In the genomic region with DNA sequence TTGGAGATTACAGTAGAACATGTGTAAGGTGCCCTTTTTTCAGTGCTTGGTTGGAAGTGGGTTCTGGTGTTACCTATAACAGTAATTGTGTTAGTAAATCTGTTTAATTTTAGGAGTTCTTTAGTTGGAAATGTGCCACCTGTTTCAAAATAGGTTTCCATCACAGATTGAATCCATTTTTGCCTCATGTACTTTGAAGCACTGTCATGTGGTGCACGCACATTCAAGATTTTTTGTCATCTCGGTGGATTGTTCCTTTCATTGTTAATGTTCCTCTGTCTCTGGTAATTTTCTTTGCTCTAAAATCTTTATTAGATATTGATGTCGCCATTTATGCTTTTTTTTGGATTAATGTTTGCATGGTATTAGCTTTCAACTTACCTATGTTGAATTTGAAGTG, we compare ENCODE assay signal across 8 cellular contexts. TPM values are rescaled to one million over a fixed set of nuclear protein-coding genes. Genes with fewer than 3 reads are reported as not detected.
DNase-seq lines count a peak whose midpoint lies in the region; ATAC-seq and TF ChIP-seq lines count a peak whose summit lies in the region.

No MANE protein-coding gene starts in this region.

- ATAC-seq in activated CD8-positive, alpha-beta T cell treated with anti-CD3 and anti-CD28 coated beads for 36 hours, result no peak
- ATAC-seq in GM21786 (IDR thresholded peaks at IDR 0.05; ENCODE audit: unreplicated experiment) (no peak), HG02840 (IDR thresholded peaks at IDR 0.05; ENCODE audit: low FRiP score, unreplicated experiment) (no peak)

- H3K4me3 ChIP-seq in thymus (ENCODE audit: low read length), result peak overlapping the region; percentile 58

- peaks cover 27% of the 10 kb centered on the region for H3K9me3 Mint-ChIP-seq in activated naive CD4-positive, alpha-beta T cell treated with anti-CD3 and anti-CD28 coated beads for 36 hours
- H3K9me3 Mint-ChIP-seq in activated CD8-positive, alpha-beta T cell treated with anti-CD3 and anti-CD28 coated beads for 36 hours, result peaks cover 26% of the 10 kb centered on the region
- peaks cover 0 to 6% (median 4%) of the 10 kb centered on the region in 6 donors for H3K9me3 Mint-ChIP-seq in immature natural killer cell

- peaks cover 12% of the 10 kb centered on the region for H3K36me3 ChIP-seq in thymus (ENCODE audit: control insufficient read depth, insufficient read depth)

- H3K4me1 Mint-ChIP-seq in activated naive CD4-positive, alpha-beta T cell treated with anti-CD3 and anti-CD28 coated beads for 36 hours (ENCODE audit: low read depth), result peaks cover 45% of the 10 kb centered on the region
- peaks cover 37% of the 10 kb centered on the region for H3K4me1 Mint-ChIP-seq in activated CD8-positive, alpha-beta T cell treated with anti-CD3 and anti-CD28 coated beads for 36 hours (ENCODE audit: low read depth)
- H3K4me1 Mint-ChIP-seq in immature natural killer cell, result peaks cover 54 to 76% of the 10 kb centered on the region in 2 donors

- no peaks in the 10 kb centered on the region for H3K9me3 ChIP-seq in thymus (ENCODE audit: control insufficient read depth)

- no peak for DNase-seq in activated naive CD4-positive, alpha-beta T cell treated with anti-CD3 and anti-CD28 coated beads for 36 hours
- DNase-seq in activated naive CD4-positive, alpha-beta T cell (lab: John Stamatoyannopoulos, UW), result no peak
- DNase-seq in activated CD8-positive, alpha-beta T cell treated with anti-CD3 and anti-CD28 coated beads for 36 hours, result no peak
- DNase-seq in immature natural killer cell (no peak), pons (ENCODE audit: low spot score) (no peak)

- no peak overlapping the region for H3K27ac ChIP-seq in thymus (ENCODE audit: low read depth)

- no peaks in the 10 kb centered on the region for H3K27me3 ChIP-seq in thymus (ENCODE audit: control insufficient read depth, insufficient read depth)

- peak overlapping the region; percentile 91 for H3K4me3 Mint-ChIP-seq in activated naive CD4-positive, alpha-beta T cell treated with anti-CD3 and anti-CD28 coated beads for 36 hours
- H3K4me3 Mint-ChIP-seq in activated CD8-positive, alpha-beta T cell treated with anti-CD3 and anti-CD28 coated beads for 36 hours, result peak overlapping the region; percentile 82
- H3K4me3 Mint-ChIP-seq in immature natural killer cell, result peak overlapping the region; percentile 89 to 95 (median 90)

- POLR2A ChIA-PET in activated CD8-positive, alpha-beta T cell treated with anti-CD3 and anti-CD28 coated beads for 36 hours (lab: Charles Lee), result no interaction called here

- peaks cover 38% of the 10 kb centered on the region for H3K36me3 Mint-ChIP-seq in activated naive CD4-positive, alpha-beta T cell treated with anti-CD3 and anti-CD28 coated beads for 36 hours (ENCODE audit: low read depth)
- H3K36me3 Mint-ChIP-seq in activated CD8-positive, alpha-beta T cell treated with anti-CD3 and anti-CD28 coated beads for 36 hours (ENCODE audit: low read depth), result peaks cover 51% of the 10 kb centered on the region
- peaks cover 0 to 19% (median 14%) of the 10 kb centered on the region in 3 donors for H3K36me3 Mint-ChIP-seq in immature natural killer cell

- H3K4me1 ChIP-seq in thymus (ENCODE audit: control insufficient read depth, insufficient read depth, low read length), result peaks cover 4% of the 10 kb centered on the region

- WGBS in thymus, result 95% methylated on average over 3 of the region's 3 CpGs

- no peak for TF ChIP-seq CTCF in activated CD8-positive, alpha-beta T cell treated with anti-CD3 and anti-CD28 coated beads for 36 hours (IDR thresholded peaks at IDR 0.05)

- intact Hi-C loops in activated naive CD4-positive, alpha-beta T cell treated with anti-CD3 and anti-CD28 coated beads for 36 hours (cut with micrococcal nuclease), result no loop called here
- intact Hi-C loops in activated CD8-positive, alpha-beta T cell treated with anti-CD3 and anti-CD28 coated beads for 36 hours (cut with micrococcal nuclease), result no loop called here

- H3K27me3 Mint-ChIP-seq in activated naive CD4-positive, alpha-beta T cell treated with anti-CD3 and anti-CD28 coated beads for 36 hours (ENCODE audit: low read depth), result peaks cover 2% of the 10 kb centered on the region
- no peaks in the 10 kb centered on the region for H3K27me3 Mint-ChIP-seq in activated CD8-positive, alpha-beta T cell treated with anti-CD3 and anti-CD28 coated beads for 36 hours
- peaks cover 8 to 43% (median 36%) of the 10 kb centered on the region in 3 donors for H3K27me3 Mint-ChIP-seq in immature natural killer cell (ENCODE audit: low read depth in 3 of 3)

- H3K27ac Mint-ChIP-seq in activated naive CD4-positive, alpha-beta T cell treated with anti-CD3 and anti-CD28 coated beads for 36 hours, result peak overlapping the region; percentile 37
- peak overlapping the region; percentile 92 for H3K27ac Mint-ChIP-seq in activated CD8-positive, alpha-beta T cell treated with anti-CD3 and anti-CD28 coated beads for 36 hours
- H3K27ac Mint-ChIP-seq in immature natural killer cell, result peak overlapping the region; percentile 40 to 98 (median 85)

- CTCF ChIA-PET in activated naive CD4-positive, alpha-beta T cell treated with anti-CD3 and anti-CD28 coated beads for 36 hours (lab: Charles Lee), result interaction anchor here (0.6 kb wide), 1 partner anchor 30 kb away, joined by 3 read pairs; no protein-coding TSS in a partner anchor
- CTCF ChIA-PET in activated CD8-positive, alpha-beta T cell treated with anti-CD3 and anti-CD28 coated beads for 36 hours (lab: Charles Lee), result interaction anchor here (0.8 to 1.2 kb wide), 2 partner anchors 15 to 309 kb away, joined by 3 to 4 read pairs; no protein-coding TSS in a partner anchor

RNA-seq across cellular contexts. Expression of a gene that starts 1.3 kb away (rescaled TPM):
- total RNA-seq in activated naive CD4-positive, alpha-beta T cell treated with anti-CD3 and anti-CD28 coated beads for 36 hours, result 10 to 100 TPM; 18.6 to 19.1 TPM
- 10 to 100 TPM; 18.9 to 21.1 TPM for total RNA-seq in activated CD8-positive, alpha-beta T cell treated with anti-CD3 and anti-CD28 coated beads for 36 hours
- polyA plus RNA-seq in immature natural killer cell (10 to 100 TPM; 11.4 to 16.9 (median 11.5) TPM), thymus (14.9 TPM)

Comparison
In these comparisons a context has a peak if more than half of its experiments do, and no peak if none do; other contexts are left out.
1. H3K27ac Mint-ChIP-seq: peak in every context shown above with its lines; median percentile 92 in activated CD8-positive, alpha-beta T cell treated with anti-CD3 and anti-CD28 coated beads for 36 hours; 85 in immature natural killer cell; 37 in activated naive CD4-positive, alpha-beta T cell treated with anti-CD3 and anti-CD28 coated beads for 36 hours.